12 cellular contexts compared by ENCODE assay signal in genomic region chr1:166164646-166164994, GRCh38. TPM values are rescaled to one million over a fixed set of nuclear protein-coding genes. Genes with fewer than 3 reads are reported as not detected.
DNase-seq lines count a peak whose midpoint lies in the region; ATAC-seq and TF ChIP-seq lines count a peak whose summit lies in the region.
"Had no signal": no experiment of that assay in that cellular context is flagged by ENCODE, and none has a peak within 500 bp of the region (broad histone marks: within the 10 kb centered on the region; RNA-seq: fewer than 3 reads in every experiment).

No MANE protein-coding gene starts in this region.

- TF ChIP-seq POLR2A in esophagus muscularis mucosa (IDR thresholded peaks at IDR 0.05; ENCODE audit: low read depth), result no peak
- no peak for TF ChIP-seq POLR2A in gastrocnemius medialis (IDR thresholded peaks at IDR 0.05)

- no peak overlapping the region for H3K9ac ChIP-seq in HUES6 (ENCODE audit: low read length)

- ATAC-seq in gastrocnemius medialis, result no peak

- POLR2A ChIA-PET in Caco-2 (lab: Charles Lee), result no interaction called here

- H3K4me3 Mint-ChIP-seq in Caco-2 (ENCODE audit: unreplicated experiment), result peak overlapping the region; percentile 35

- intact Hi-C loops in Caco-2 (cut with micrococcal nuclease; ENCODE audit: unreplicated experiment), result no loop called here
- intact Hi-C loops in esophagus muscularis mucosa (cut with DNase I), result loop anchor here (10.0 kb wide), 1 partner anchor 240 kb away; no protein-coding TSS in a partner anchor
- intact Hi-C loops in gastrocnemius medialis (cut with DNase I; ENCODE audit: low total_unique reads), result loop anchor here (10.0 kb wide), 1 partner anchor 110 kb away; no protein-coding TSS in a partner anchor

- no peaks in the 10 kb centered on the region for H3K9me3 Mint-ChIP-seq in Caco-2 (ENCODE audit: unreplicated experiment)

- no peaks in the 10 kb centered on the region for H3K36me3 Mint-ChIP-seq in Caco-2 (ENCODE audit: insufficient read depth, unreplicated experiment)

- no TSS peak for BruUV-seq in Caco-2 (replicated peaks; lab: Mats Ljungman, UMichigan)

- H3K4me1 Mint-ChIP-seq in Caco-2 (ENCODE audit: low read depth, unreplicated experiment), result no peaks in the 10 kb centered on the region

- H3K4me3 ChIP-seq in Caco-2 (ENCODE audit: low read depth, low read length) (no peak overlapping the region), HUES6 (ENCODE audit: low read depth, low read length) (peak overlapping the region; percentile 60), esophagus muscularis mucosa (peak overlapping the region; percentile 73 to 88 (median 82)), gastrocnemius medialis (peak overlapping the region; percentile 59 to 69 (median 64))
- H3K4me3 ChIP-seq: lung had no signal

- TF ChIP-seq CTCF in Caco-2 (IDR thresholded peaks at IDR 0.05; ENCODE audit: insufficient read depth in 1 of 2, low read depth in 1 of 2, low read length in 1 of 2, severe bottlenecking in 1 of 2, unreplicated experiment in 1 of 2) (no peak), esophagus muscularis mucosa (IDR thresholded peaks at IDR 0.05) (no peak), gastrocnemius medialis (IDR thresholded peaks at IDR 0.05 in 4 of 5, conservative IDR thresholded peaks at IDR 0.05 in 1 of 5) (no peak)

- H3K27me3 ChIP-seq in Caco-2 (replicated peaks; ENCODE audit: control insufficient read depth, insufficient read depth, low read length) (no peaks in the 10 kb centered on the region; the same call in 1 of the 2 replicates), HUES6 (ENCODE audit: control insufficient read depth, insufficient read depth, low read length) (peaks cover 70% of the 10 kb centered on the region), esophagus muscularis mucosa (no peaks in the 10 kb centered on the region), gastrocnemius medialis (no peaks in the 10 kb centered on the region)

- H3K36me3 ChIP-seq in Caco-2 (ENCODE audit: control insufficient read depth, insufficient read depth, low read length) (no peaks in the 10 kb centered on the region), HUES6 (ENCODE audit: control insufficient read depth, insufficient read depth, low read length) (no peaks in the 10 kb centered on the region), esophagus muscularis mucosa (no peaks in the 10 kb centered on the region), gastrocnemius medialis (no peaks in the 10 kb centered on the region)

- DNase-seq in Caco-2 (no peak), esophagus muscularis mucosa (ENCODE audit: extremely low spot score) (no peak), gastrocnemius medialis (no peak), ACHN (no peak), HPDE6-E6E7 (ENCODE audit: extremely low spot score) (no peak), SKM-1 (lab: John Stamatoyannopoulos, UW; ENCODE audit: unreplicated experiment) (no peak)
- DNase-seq: activated gamma-delta T cell treated with Interleukin-2 at 50 U/mL for 16 hours, cortex of kidney, NCI-H1048 had no signal

- H3K9me3 ChIP-seq in Caco-2 (no peaks in the 10 kb centered on the region), HUES6 (ENCODE audit: control insufficient read depth, insufficient read depth, low read depth, low read length) (no peaks in the 10 kb centered on the region), esophagus muscularis mucosa (no peaks in the 10 kb centered on the region), gastrocnemius medialis (no peaks in the 10 kb centered on the region)

- H3K4me1 ChIP-seq in Caco-2 (no peaks in the 10 kb centered on the region; the same call in 1 of the 2 replicates), HUES6 (ENCODE audit: control insufficient read depth, insufficient read depth, low read length) (peaks cover 9% of the 10 kb centered on the region), esophagus muscularis mucosa (peaks cover 15 to 34% (median 27%) of the 10 kb centered on the region in 4 donors), gastrocnemius medialis (peaks cover 8 to 21% of the 10 kb centered on the region in 2 donors)

- no peak overlapping the region for H3K27ac ChIP-seq in HUES6 (ENCODE audit: low read depth, low read length)
- no peak overlapping the region for H3K27ac ChIP-seq in esophagus muscularis mucosa (replicated peaks in 1 of 4)
- no peak overlapping the region for H3K27ac ChIP-seq in gastrocnemius medialis
- H3K27ac ChIP-seq: RWPE1 had no signal

- in situ Hi-C loops in gastrocnemius medialis (cut with MboI; ENCODE audit: low sequenced_read_pairs in 4 of 4), result loop anchor here in 2 of 4 donors (25.0 kb wide), 2 partner anchors 227 to 527 kb away; partner anchors contain the start of gene MGST3 (in 1 of the 2)
- in situ Hi-C loops in ACHN (cut with HindIII; ENCODE audit: low pct_ligation_motif_present, low pct_unique_long_range_greater_than_20kb, low sequenced_read_pairs), result no loop called here

- no peak overlapping the region for H3K27ac Mint-ChIP-seq in Caco-2 (ENCODE audit: unreplicated experiment)

- CTCF ChIA-PET in Caco-2 (lab: Charles Lee), result no interaction called here

- TF ChIP-seq EP300 in esophagus muscularis mucosa (IDR thresholded peaks at IDR 0.05), result no peak

- 22% methylated on average over 5 of the region's 5 CpGs for WGBS in esophagus muscularis mucosa

- H3K27me3 Mint-ChIP-seq in Caco-2 (ENCODE audit: insufficient read depth, unreplicated experiment), result peaks cover 31% of the 10 kb centered on the region

RNA-seq across cellular contexts. Expression of gene FAM78B, which starts 2.2 kb away (rescaled TPM):
- total RNA-seq in Caco-2 (2022) (0.21 TPM in 1 of 2 replicates, not detected in the other), esophagus muscularis mucosa (1 to 10 TPM in 3 of 4 donors, under 1 TPM in 1; 0.50 to 2.0 (median 1.3) TPM), gastrocnemius medialis (1 to 10 TPM; 1.6 to 9.9 (median 2.6) TPM)
